Comparison of ENCODE assay signal across 11 cellular contexts in genomic region chrX:115582871-115583729, GRCh38. TPM values are rescaled to one million over a fixed set of nuclear protein-coding genes. Genes with fewer than 3 reads are reported as not detected.
A peak's percentile ranks its signal among the peaks of the same experiment; 100 is the strongest.
DNase-seq lines count a peak whose midpoint lies in the region; ATAC-seq, FAIRE-seq and TF ChIP-seq lines count a peak whose summit lies in the region.
"Had no signal": no experiment of that assay in that cellular context is flagged by ENCODE, and none has a peak within 500 bp of the region (broad histone marks: within the 10 kb centered on the region; RNA-seq: fewer than 3 reads in every experiment).

No MANE protein-coding gene starts in this region.

- H3K4me1 ChIP-seq in HAP-1 (peaks cover 59% of the 10 kb centered on the region), right cardiac atrium (ENCODE audit: control insufficient read depth, insufficient read depth, low read length) (peaks cover 1% of the 10 kb centered on the region)

- peaks cover 0 to 12% (median 0%) of the 10 kb centered on the region in 5 experiments for H3K9me3 Mint-ChIP-seq in brain

- peak overlapping the region in 4 of 5 experiments; percentile 49 to 76 (median 68) for H3K4me3 Mint-ChIP-seq in brain

- H3K36me3 ChIP-seq in HAP-1 (replicated peaks), result 0 out of 2 replicates have a peak, but pooled peaks cover 5% of the 10 kb centered on the region

- H3K27me3 Mint-ChIP-seq in brain, result peaks cover 3% of the 10 kb centered on the region

- H3K4me3 ChIP-seq in HAP-1 (no peak overlapping the region), right cardiac atrium (ENCODE audit: low read length) (peak overlapping the region; percentile 10), skin epidermis (no peak overlapping the region)

- H3K27ac ChIP-seq in right cardiac atrium (ENCODE audit: low read length) (peak overlapping the region; percentile 94), skin epidermis (peak overlapping the region in 12 of 21 experiments; percentile 1 to 61 (median 43))

- WGBS in right cardiac atrium, result 20% methylated on average over 8 of the region's 8 CpGs

- in situ Hi-C loops in HAP-1 (cut with MboI; ENCODE audit: low sequenced_read_pairs), result no loop called here

- intact Hi-C loops in right cardiac atrium (cut with DNase I), result no loop called here

- H3K9me3 ChIP-seq in HAP-1 (no peaks in the 10 kb centered on the region), right cardiac atrium (ENCODE audit: control insufficient read depth, low read length) (no peaks in the 10 kb centered on the region)

- DNase-seq in HAP-1 (ENCODE audit: low spot score in 2 of 2) (peak; percentile 80 to 96), right cardiac atrium (no peak), GM19239 (ENCODE audit: insufficient read length, low spot score) (no peak)
- no peak for DNase-seq in activated CD8-positive, alpha-beta memory T cell treated with anti-CD3 and anti-CD28 coated beads for 24 hours
- DNase-seq: activated CD4-positive, CD25-positive, alpha-beta regulatory T cell; stimulated activated CD4-positive, alpha-beta T cell treated with anti-CD3 and anti-CD28 coated beads, Interleukin-4, amount 100 ng/mL, for 4 hours had no signal

- H3K36me3 Mint-ChIP-seq in brain, result peaks cover 22% of the 10 kb centered on the region

- peak overlapping the region in 3 of 5 experiments; percentile 25 to 91 (median 90) for H3K27ac Mint-ChIP-seq in brain

- ATAC-seq in right cardiac atrium (peak in 1 of 2 donors; percentile 37), GM21825 (IDR thresholded peaks at IDR 0.05; ENCODE audit: unreplicated experiment) (no peak), GM21529 (IDR thresholded peaks at IDR 0.05; ENCODE audit: unreplicated experiment) (no peak)

- H3K27me3 ChIP-seq in HAP-1 (ENCODE audit: low read depth), result no peaks in the 10 kb centered on the region
- H3K27me3 ChIP-seq in right cardiac atrium (ENCODE audit: control insufficient read depth, insufficient read depth), result no peaks in the 10 kb centered on the region

- peaks cover 38% of the 10 kb centered on the region for H3K4me1 Mint-ChIP-seq in brain

- no peak for TF ChIP-seq CTCF in brain (conservative IDR thresholded peaks at IDR 0.05)

- no peak for FAIRE-seq in GM19239 (lab: Jason Lieb, UNC)
- FAIRE-seq: G401.6 had no signal

RNA-seq across cellular contexts. Expression of gene PLS3, which starts 22.1 kb away (rescaled TPM):
- polyA plus RNA-seq in brain (ENCODE audit: insufficient read depth, low read depth, low replicate concordance), result 18.0 TPM
- 10 to 100 TPM; 32.5 to 43.1 (median 37.7) TPM for total RNA-seq in right cardiac atrium
- 23.7 TPM for polyA plus RNA-seq in right cardiac atrium

Comparison
In these comparisons a context has a peak if more than half of its experiments do, and no peak if none do; other contexts are left out.
1. DNase-seq: peak in HAP-1 (2 of 2); none in right cardiac atrium (0 of 3), activated CD8-positive, alpha-beta memory T cell treated with anti-CD3 and anti-CD28 coated beads for 24 hours (single experiment) and GM19239 (single experiment).